In the genomic region with DNA sequence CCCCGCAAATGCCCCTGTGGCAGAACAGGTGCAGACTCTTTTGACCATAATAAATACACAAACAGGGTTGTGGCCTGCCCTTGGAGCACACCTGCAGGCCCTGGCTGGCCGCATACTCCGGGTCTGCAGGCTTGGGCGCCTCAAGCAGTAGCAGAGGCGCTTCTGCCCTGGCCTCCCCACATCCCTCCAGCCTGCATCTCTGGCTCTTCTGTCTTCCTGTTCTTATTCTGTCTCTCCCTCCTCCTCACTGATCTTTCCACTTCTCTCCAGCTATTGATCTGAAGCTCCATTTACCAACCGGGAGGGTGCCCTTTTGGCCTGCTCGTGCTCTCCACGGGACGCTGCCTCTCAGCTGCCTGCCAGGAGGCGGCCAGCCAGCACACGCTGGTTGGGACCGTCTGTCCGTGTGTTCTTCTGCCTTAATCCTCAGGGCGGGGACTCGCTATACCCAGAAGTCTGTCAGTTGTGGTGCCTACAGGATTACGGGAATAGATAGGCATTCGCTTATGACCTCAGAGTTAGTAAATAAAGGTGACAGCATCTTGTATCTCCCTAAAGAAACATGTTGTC, we compare ENCODE assay signal across 14 cellular contexts. TPM values are rescaled to one million over a fixed set of nuclear protein-coding genes. Genes with fewer than 3 reads are reported as not detected.
DNase-seq lines count a peak whose midpoint lies in the region; ATAC-seq, FAIRE-seq and TF ChIP-seq lines count a peak whose summit lies in the region.
"Had no signal": no experiment of that assay in that cellular context is flagged by ENCODE, and none has a peak within 500 bp of the region (broad histone marks: within the 10 kb centered on the region; RNA-seq: fewer than 3 reads in every experiment).

No MANE protein-coding gene starts in this region.

- no peak for ATAC-seq in HG03280 (IDR thresholded peaks at IDR 0.05; ENCODE audit: unreplicated experiment)
- ATAC-seq in stimulated activated naive CD8-positive, alpha-beta T cell treated with anti-CD3 and anti-CD28 coated beads, Interleukin-15, Interleukin-2, amounts not matched to agents 100 U/mL and 50 U/mL, for 24 hours = no peak

- H3K9me3 ChIP-seq in BLaER1 treated with 17β-estradiol and CSF1 and Interleukin-3, amounts not matched to agents 10 nM and 100 nM (replicated peaks in 1 of 11) = peaks cover 0 to 2% (median under 1%) of the 10 kb centered on the region in 11 experiments; a peak in 6 of 22 replicates
- H3K9me3 ChIP-seq in liver (ENCODE audit: control insufficient read depth in 4 of 4, low read length in 3 of 4) = no peaks in the 10 kb centered on the region

- TF ChIP-seq CTCF in LNCaP clone FGC (IDR thresholded peaks at IDR 0.05; ENCODE audit: control insufficient read depth, extremely low read depth, insufficient read depth) (no peak), liver (IDR thresholded peaks at IDR 0.05; ENCODE audit: low read depth, low read length, missing input control) (no peak)

- no peak overlapping the region for H3K4me3 ChIP-seq in BLaER1 treated with 17β-estradiol and CSF1 and Interleukin-3, amounts not matched to agents 10 nM and 100 nM
- H3K4me3 ChIP-seq in LNCaP clone FGC (ENCODE audit: low read depth, low read length) (no peak overlapping the region), liver (ENCODE audit: low read depth in 1 of 3, low read length in 3 of 3) (no peak overlapping the region)

- peak overlapping the region in 7 of 11 experiments; percentile 7 to 47 (median 13); a peak in 8 of 22 replicates for H3K4me2 ChIP-seq in BLaER1 treated with 17β-estradiol and CSF1 and Interleukin-3, amounts not matched to agents 10 nM and 100 nM

- DNase-seq in LNCaP clone FGC (ENCODE audit: low read depth) (peak; percentile 35), cerebellum (ENCODE audit: low spot score) (peak; percentile 66), GM19239 (ENCODE audit: insufficient read length, low spot score) (no peak), GM12892 (ENCODE audit: insufficient read length) (no peak)
- DNase-seq in stimulated activated naive CD8-positive, alpha-beta T cell treated with anti-CD3 and anti-CD28 coated beads, Interleukin-15, Interleukin-2, amounts not matched to agents 100 U/mL and 50 U/mL, for 24 hours = no peak
- DNase-seq: activated CD4-positive, alpha-beta memory T cell treated with anti-CD3 and anti-CD28 coated beads, Interleukin-2, amount 10 ng/mL, durations not matched to agents 7 days and 5 days; activated effector memory CD4-positive, alpha-beta T cell treated with Interleukin-2 at 50 U/mL for 16 hours; dermis blood vessel endothelial cell; NCI-H2107 had no signal

- no peaks in the 10 kb centered on the region for H4K20me1 ChIP-seq in BLaER1 treated with 17β-estradiol and CSF1 and Interleukin-3, amounts not matched to agents 10 nM and 100 nM

- TF ChIP-seq RAD21 in liver (IDR thresholded peaks at IDR 0.05) = peak; percentile 40 to 58

- no peak for TF ChIP-seq POLR2A in GM12892 (IDR thresholded peaks at IDR 0.05; ENCODE audit: low read depth, low read length)

- peak overlapping the region in 2 of 11 experiments; percentile 6 to 19; a peak in 1 of 22 replicates for H3K9ac ChIP-seq in BLaER1 treated with 17β-estradiol and CSF1 and Interleukin-3, amounts not matched to agents 10 nM and 100 nM
- H3K9ac ChIP-seq in liver (ENCODE audit: low read depth in 1 of 2, low read length in 2 of 2) = peak overlapping the region; percentile 40 to 99

- peaks cover 61 to 85% (median 75%) of the 10 kb centered on the region in 10 experiments for H3K4me1 ChIP-seq in BLaER1 treated with 17β-estradiol and CSF1 and Interleukin-3, amounts not matched to agents 10 nM and 100 nM
- H3K4me1 ChIP-seq in liver (ENCODE audit: control insufficient read depth in 4 of 4, insufficient read depth in 4 of 4, low read length in 3 of 4) = peaks cover 5 to 88% (median 71%) of the 10 kb centered on the region in 4 donors

- no peak for FAIRE-seq in GM19239 (lab: Jason Lieb, UNC)
- FAIRE-seq in GM12892 (lab: Jason Lieb, UNC) = no peak
- FAIRE-seq: astrocyte had no signal

- H3K27ac ChIP-seq in BLaER1 treated with 17β-estradiol and CSF1 and Interleukin-3, amounts not matched to agents 10 nM and 100 nM = peak overlapping the region in 4 of 11 experiments; percentile 3 to 76 (median 54); a peak in 3 of 22 replicates
- peak overlapping the region; percentile 81 to 88 for H3K27ac ChIP-seq in liver (ENCODE audit: low read depth in 1 of 2, low read length in 2 of 2)

- 36% methylated on average over 17 of the region's 17 CpGs for WGBS in liver

- H3K27me3 ChIP-seq in BLaER1 treated with 17β-estradiol and CSF1 and Interleukin-3, amounts not matched to agents 10 nM and 100 nM = no peaks in the 10 kb centered on the region
- H3K27me3 ChIP-seq in liver (ENCODE audit: control insufficient read depth in 4 of 4, insufficient read depth in 4 of 4, low read length in 3 of 4) = no peaks in the 10 kb centered on the region

- H3K36me3 ChIP-seq in BLaER1 treated with 17β-estradiol and CSF1 and Interleukin-3, amounts not matched to agents 10 nM and 100 nM = no peaks in the 10 kb centered on the region
- peaks cover 0 to 9% (median 0%) of the 10 kb centered on the region in 4 donors for H3K36me3 ChIP-seq in liver (ENCODE audit: control insufficient read depth in 4 of 4, insufficient read depth in 3 of 4, low read depth in 1 of 4, low read length in 3 of 4)

TF ChIP-seq in liver, 16 proteins besides CTCF, POLR2A, EP300 and RAD21 (continues in another document):
- peak; percentile 82 to 89 for TF ChIP-seq RXRA (IDR thresholded peaks at IDR 0.05)
- no peak for TF ChIP-seq EGR1 (IDR thresholded peaks at IDR 0.05; ENCODE audit: low read depth in 2 of 2)
- TF ChIP-seq, protein P1, sequence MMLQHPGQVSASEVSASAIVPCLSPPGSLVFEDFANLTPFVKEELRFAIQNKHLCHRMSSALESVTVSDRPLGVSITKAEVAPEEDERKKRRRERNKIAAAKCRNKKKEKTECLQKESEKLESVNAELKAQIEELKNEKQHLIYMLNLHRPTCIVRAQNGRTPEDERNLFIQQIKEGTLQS (IDR thresholded peaks at IDR 0.05) = no peak
- TF ChIP-seq, protein P2, sequence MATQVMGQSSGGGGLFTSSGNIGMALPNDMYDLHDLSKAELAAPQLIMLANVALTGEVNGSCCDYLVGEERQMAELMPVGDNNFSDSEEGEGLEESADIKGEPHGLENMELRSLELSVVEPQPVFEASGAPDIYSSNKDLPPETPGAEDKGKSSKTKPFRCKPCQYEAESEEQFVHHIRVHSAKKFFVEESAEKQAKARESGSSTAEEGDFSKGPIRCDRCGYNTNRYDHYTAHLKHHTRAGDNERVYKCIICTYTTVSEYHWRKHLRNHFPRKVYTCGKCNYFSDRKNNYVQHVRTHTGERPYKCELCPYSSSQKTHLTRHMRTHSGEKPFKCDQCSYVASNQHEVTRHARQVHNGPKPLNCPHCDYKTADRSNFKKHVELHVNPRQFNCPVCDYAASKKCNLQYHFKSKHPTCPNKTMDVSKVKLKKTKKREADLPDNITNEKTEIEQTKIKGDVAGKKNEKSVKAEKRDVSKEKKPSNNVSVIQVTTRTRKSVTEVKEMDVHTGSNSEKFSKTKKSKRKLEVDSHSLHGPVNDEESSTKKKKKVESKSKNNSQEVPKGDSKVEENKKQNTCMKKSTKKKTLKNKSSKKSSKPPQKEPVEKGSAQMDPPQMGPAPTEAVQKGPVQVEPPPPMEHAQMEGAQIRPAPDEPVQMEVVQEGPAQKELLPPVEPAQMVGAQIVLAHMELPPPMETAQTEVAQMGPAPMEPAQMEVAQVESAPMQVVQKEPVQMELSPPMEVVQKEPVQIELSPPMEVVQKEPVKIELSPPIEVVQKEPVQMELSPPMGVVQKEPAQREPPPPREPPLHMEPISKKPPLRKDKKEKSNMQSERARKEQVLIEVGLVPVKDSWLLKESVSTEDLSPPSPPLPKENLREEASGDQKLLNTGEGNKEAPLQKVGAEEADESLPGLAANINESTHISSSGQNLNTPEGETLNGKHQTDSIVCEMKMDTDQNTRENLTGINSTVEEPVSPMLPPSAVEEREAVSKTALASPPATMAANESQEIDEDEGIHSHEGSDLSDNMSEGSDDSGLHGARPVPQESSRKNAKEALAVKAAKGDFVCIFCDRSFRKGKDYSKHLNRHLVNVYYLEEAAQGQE (IDR thresholded peaks at IDR 0.05) = peak; percentile 9
- TF ChIP-seq, protein P3, sequence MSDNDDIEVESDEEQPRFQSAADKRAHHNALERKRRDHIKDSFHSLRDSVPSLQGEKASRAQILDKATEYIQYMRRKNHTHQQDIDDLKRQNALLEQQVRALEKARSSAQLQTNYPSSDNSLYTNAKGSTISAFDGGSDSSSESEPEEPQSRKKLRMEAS (IDR thresholded peaks at IDR 0.05) = peak; percentile 78
- peak; percentile 42 for TF ChIP-seq HNF4G (IDR thresholded peaks at IDR 0.05)
- TF ChIP-seq TAF1 (conservative IDR thresholded peaks at IDR 0.05) = no peak
- no peak for TF ChIP-seq GABPA (IDR thresholded peaks at IDR 0.05 in 1 of 2, conservative IDR thresholded peaks at IDR 0.05 in 1 of 2)
- TF ChIP-seq YY1 (IDR thresholded peaks at IDR 0.05) = peak; percentile 78
- peak; percentile 45 for TF ChIP-seq NR2F2 (IDR thresholded peaks at IDR 0.05)
- peak; percentile 66 for TF ChIP-seq FOXA1 (IDR thresholded peaks at IDR 0.05)
- TF ChIP-seq, protein P4, sequence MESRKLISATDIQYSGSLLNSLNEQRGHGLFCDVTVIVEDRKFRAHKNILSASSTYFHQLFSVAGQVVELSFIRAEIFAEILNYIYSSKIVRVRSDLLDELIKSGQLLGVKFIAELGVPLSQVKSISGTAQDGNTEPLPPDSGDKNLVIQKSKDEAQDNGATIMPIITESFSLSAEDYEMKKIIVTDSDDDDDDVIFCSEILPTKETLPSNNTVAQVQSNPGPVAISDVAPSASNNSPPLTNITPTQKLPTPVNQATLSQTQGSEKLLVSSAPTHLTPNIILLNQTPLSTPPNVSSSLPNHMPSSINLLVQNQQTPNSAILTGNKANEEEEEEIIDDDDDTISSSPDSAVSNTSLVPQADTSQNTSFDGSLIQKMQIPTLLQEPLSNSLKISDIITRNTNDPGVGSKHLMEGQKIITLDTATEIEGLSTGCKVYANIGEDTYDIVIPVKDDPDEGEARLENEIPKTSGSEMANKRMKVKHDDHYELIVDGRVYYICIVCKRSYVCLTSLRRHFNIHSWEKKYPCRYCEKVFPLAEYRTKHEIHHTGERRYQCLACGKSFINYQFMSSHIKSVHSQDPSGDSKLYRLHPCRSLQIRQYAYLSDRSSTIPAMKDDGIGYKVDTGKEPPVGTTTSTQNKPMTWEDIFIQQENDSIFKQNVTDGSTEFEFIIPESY (IDR thresholded peaks at IDR 0.05) = peak; percentile 77
- peak; percentile 72 for TF ChIP-seq SP1 (IDR thresholded peaks at IDR 0.05)
- TF ChIP-seq HNF4A (conservative IDR thresholded peaks at IDR 0.05) = peak; percentile 86 to 91

RNA-seq across cellular contexts. Expression of a gene that starts 5.2 kb away (rescaled TPM):
- total RNA-seq in cerebellum (0.45 TPM), liver (10 to 100 TPM in 1 of 2 donors, 1 to 10 TPM in 1; 7.1 to 67.6 TPM)
- polyA plus RNA-seq in liver = 100 to 1,000 TPM in 1 of 2 donors, 10 to 100 TPM in 1; 50.0 to 115 TPM
- polyA plus RNA-seq in GM12892 (2012; ENCODE audit: missing spikeins) = 7.3 TPM
- polyA plus RNA-seq: AG04450 had no signal

RNA-seq across cellular contexts. Expression of a gene that starts 54.6 kb away (rescaled TPM):
- 39.1 TPM for total RNA-seq in cerebellum
- 100 to 1,000 TPM; 176 to 202 TPM for total RNA-seq in liver
- polyA plus RNA-seq in liver = 100 to 1,000 TPM; 118 to 182 TPM
- 57.9 TPM for polyA plus RNA-seq in GM12892 (2012; ENCODE audit: missing spikeins)

RNA-seq across cellular contexts. Expression of a gene that starts 55.5 kb away (rescaled TPM):
- total RNA-seq in cerebellum (121 TPM), liver (100 to 1,000 TPM in 1 of 2 donors, 10 to 100 TPM in 1; 91.3 to 128 TPM)
- 10 to 100 TPM; 57.2 to 80.6 TPM for polyA plus RNA-seq in liver
- polyA plus RNA-seq in GM12892 (2012; ENCODE audit: missing spikeins) = 133 TPM

Comparison
In these comparisons a context has a peak if more than half of its experiments do, and no peak if none do; other contexts are left out.
1. DNase-seq: peak in LNCaP clone FGC (single experiment) and cerebellum (single experiment); none in GM19239 (single experiment), GM12892 (single experiment) and stimulated activated naive CD8-positive, alpha-beta T cell treated with anti-CD3 and anti-CD28 coated beads, Interleukin-15, Interleukin-2, amounts not matched to agents 100 U/mL and 50 U/mL, for 24 hours (single experiment).